Comparison of ENCODE assay signal across 12 cellular contexts in genomic region chr16:1791943-1792812, GRCh38. TPM values are rescaled to one million over a fixed set of nuclear protein-coding genes. Genes with fewer than 3 reads are reported as not detected.
DNase-seq lines count a peak whose midpoint lies in the region; ATAC-seq and TF ChIP-seq lines count a peak whose summit lies in the region.
"Had no signal": no experiment of that assay in that cellular context is flagged by ENCODE, and none has a peak within 500 bp of the region (broad histone marks: within the 10 kb centered on the region; RNA-seq: fewer than 3 reads in every experiment).

No MANE protein-coding gene starts in this region.

- CTCF ChIA-PET in RWPE1 (lab: Yijun Ruan, JAX): interaction anchor here (0.6 to 0.8 kb wide), 2 partner anchors 475 to 1007 kb away, joined by 3 read pairs; no protein-coding TSS in a partner anchor

- no peak for DNase-seq in RWPE1 (ENCODE audit: low spot score)
- DNase-seq in lower lobe of right lung: peak; percentile 43
- DNase-seq in HuH-7 (ENCODE audit: low spot score): no peak
- no peak for DNase-seq in GM20000 (ENCODE audit: low spot score)
- DNase-seq: activated CD8-positive, alpha-beta memory T cell treated with anti-CD3 and anti-CD28 coated beads, Interleukin-2, amount 10 ng/mL, durations not matched to agents 7 days and 5 days; DND-41; GOT3; retina; WERI-Rb-1 had no signal

- H3K36me3 ChIP-seq in lower lobe of right lung: peaks cover 29% of the 10 kb centered on the region

- ATAC-seq in lower lobe of right lung: no peak
- ATAC-seq: activated CD8-positive, alpha-beta memory T cell treated with anti-CD3 and anti-CD28 coated beads, Interleukin-2, amount 10 ng/mL, durations not matched to agents 7 days and 5 days; SK-N-SH treated with all-trans-retinoic acid at 6 μM for 48 hours had no signal

- H3K4me3 ChIP-seq in lower lobe of right lung: no peak overlapping the region
- H3K4me3 ChIP-seq: BLaER1 had no signal

- no peaks in the 10 kb centered on the region for H3K27me3 ChIP-seq in lower lobe of right lung (ENCODE audit: low read depth)
- H3K27me3 ChIP-seq: BLaER1 had no signal

- H3K27ac ChIP-seq in RWPE1 (0 out of 2 replicates have a peak overlapping the region, but pooled peaks have one; percentile 5), lower lobe of right lung (no peak overlapping the region)
- H3K27ac ChIP-seq: BLaER1, WERI-Rb-1 had no signal

- no peaks in the 10 kb centered on the region for H3K9me3 ChIP-seq in lower lobe of right lung

- no peak for TF ChIP-seq CTCF in RWPE1 (conservative IDR thresholded peaks at IDR 0.05; ENCODE audit: low read depth)
- TF ChIP-seq CTCF in lower lobe of right lung (IDR thresholded peaks at IDR 0.05): no peak
- no peak for TF ChIP-seq CTCF in GM20000 (IDR thresholded peaks at IDR 0.05; ENCODE audit: extremely low read depth, missing control alignments)

- H3K4me1 ChIP-seq in lower lobe of right lung: no peaks in the 10 kb centered on the region
- H3K4me1 ChIP-seq: BLaER1 had no signal

- intact Hi-C loops in lower lobe of right lung (cut with DNase I): no loop called here

- POLR2A ChIA-PET in RWPE1 (lab: Yijun Ruan, JAX; ENCODE audit: low non-redundant PET): interaction anchor here (0.9 kb wide), 1 partner anchor 9 kb away, joined by 3 read pairs; the partner anchor contains the start of genes NUBP2 and SPSB3

RNA-seq across cellular contexts. Expression of gene IGFALS, which starts 1.3 kb away (rescaled TPM):
- 0.97 TPM for total RNA-seq in lower lobe of right lung
- total RNA-seq: activated CD8-positive, alpha-beta memory T cell treated with anti-CD3 and anti-CD28 coated beads, Interleukin-2, amount 10 ng/mL, durations not matched to agents 7 days and 5 days; fibroblast of lung had no signal

RNA-seq across cellular contexts. Expression of gene NUBP2, which starts 9.4 kb away (rescaled TPM):
- 36.0 TPM for total RNA-seq in lower lobe of right lung

RNA-seq across cellular contexts. Expression of gene SPSB3, which starts 9.8 kb away (rescaled TPM):
- total RNA-seq in lower lobe of right lung: 44.2 TPM

RNA-seq across cellular contexts. Expression of gene MRPS34, which starts 19.2 kb away (rescaled TPM):
- total RNA-seq in lower lobe of right lung: 58.0 TPM

RNA-seq across cellular contexts. Expression of gene EME2, which starts 19.6 kb away (rescaled TPM):
- total RNA-seq in lower lobe of right lung: 15.5 TPM
